In the genomic region with DNA sequence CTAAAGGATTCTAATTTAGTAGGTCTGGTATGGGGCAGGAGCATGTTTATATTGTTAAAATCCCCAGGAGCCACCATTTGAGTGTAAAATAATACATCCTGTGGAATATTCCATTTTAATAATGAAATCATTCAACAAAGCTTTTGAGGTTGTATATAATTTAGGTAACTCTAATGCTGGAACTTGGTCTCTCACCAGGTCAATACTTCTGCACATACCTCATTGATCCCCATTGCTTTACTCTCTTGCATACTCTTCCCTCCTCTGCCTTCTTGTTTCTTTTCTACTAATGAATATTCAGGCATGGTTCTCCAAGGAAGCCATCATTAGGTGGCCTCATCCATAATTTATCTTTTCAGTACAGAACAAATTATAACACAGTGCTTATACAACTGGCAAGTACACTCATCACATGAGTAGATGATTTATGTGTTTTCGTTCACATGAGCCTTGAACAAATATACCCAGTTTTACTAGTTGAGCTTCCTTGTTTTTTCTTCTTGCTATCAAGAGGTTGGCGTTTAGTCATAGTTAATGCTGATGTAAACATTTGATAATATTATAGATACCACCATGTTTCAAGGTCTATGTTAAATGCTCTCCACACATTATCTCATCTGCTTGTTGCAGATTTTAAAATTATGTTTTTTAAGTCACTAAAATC, we compare ENCODE assay signal across 22 cellular contexts. TPM values are rescaled to one million over a fixed set of nuclear protein-coding genes. Genes with fewer than 3 reads are reported as not detected.
A peak's percentile ranks its signal among the peaks of the same experiment; 100 is the strongest.
DNase-seq lines count a peak whose midpoint lies in the region; ATAC-seq and TF ChIP-seq lines count a peak whose summit lies in the region.
"Had no signal": no experiment of that assay in that cellular context is flagged by ENCODE, and none has a peak within 500 bp of the region (broad histone marks: within the 10 kb centered on the region; RNA-seq: fewer than 3 reads in every experiment).

No MANE protein-coding gene starts in this region.

- H3K9me2 ChIP-seq in PC-9 (ENCODE audit: insufficient read depth) (no peaks in the 10 kb centered on the region), hepatocyte (replicated peaks; ENCODE audit: insufficient read depth) (no peaks in the 10 kb centered on the region)

- peaks cover 27% of the 10 kb centered on the region for H3K4me1 ChIP-seq in PC-9 (replicated peaks; ENCODE audit: insufficient read depth)
- H3K4me1 ChIP-seq in hepatocyte (ENCODE audit: insufficient read depth): peaks cover 6% of the 10 kb centered on the region
- H3K4me1 ChIP-seq: left ventricle myocardium inferior had no signal

- no peaks in the 10 kb centered on the region for H3K36me3 ChIP-seq in PC-9 (ENCODE audit: low read depth)
- H3K36me3 ChIP-seq in hepatocyte (replicated peaks; ENCODE audit: insufficient read depth, low read depth): no peaks in the 10 kb centered on the region
- H3K36me3 ChIP-seq: left ventricle myocardium inferior had no signal

- H3K4me3 ChIP-seq in PC-9 (no peak overlapping the region), hepatocyte (no peak overlapping the region)
- H3K4me3 ChIP-seq: left ventricle myocardium inferior had no signal

- peaks cover 10% of the 10 kb centered on the region; the same call in 1 of the 2 replicates for H3F3A ChIP-seq in PC-9 (ENCODE audit: insufficient read depth, low read depth)

- H3K79me2 ChIP-seq in PC-9 (ENCODE audit: low read depth): peaks cover 83% of the 10 kb centered on the region
- peaks cover 63% of the 10 kb centered on the region for H3K79me2 ChIP-seq in hepatocyte

- H3K27ac ChIP-seq in PC-9 (peak overlapping the region; percentile 15; the same call in 1 of the 2 replicates), hepatocyte (peak overlapping the region; percentile 77)
- H3K27ac ChIP-seq: HL-60, KMS-11, left ventricle myocardium inferior had no signal

- POLR2A ChIA-PET in PC-9 (lab: Charles Lee; ENCODE audit: unreplicated experiment): interaction anchor here (0.6 kb wide), 1 partner anchor 138 kb away, joined by 3 read pairs; no protein-coding TSS in a partner anchor

- ATAC-seq in GM21576 (IDR thresholded peaks at IDR 0.05; ENCODE audit: unreplicated experiment): no peak
- ATAC-seq: activated CD4-positive, alpha-beta T cell treated with anti-CD3 and anti-CD28 coated beads for 36 hours; activated CD8-positive, alpha-beta memory T cell treated with anti-CD3 and anti-CD28 coated beads, Interleukin-2, amount 10 ng/mL, durations not matched to agents 7 days and 5 days; sciatic nerve had no signal

- H3K4me2 ChIP-seq in PC-9: peak overlapping the region; percentile 20; the same call in 1 of the 2 replicates
- peak overlapping the region; percentile 65 for H3K4me2 ChIP-seq in hepatocyte
- H3K4me2 ChIP-seq: KMS-11 had no signal

- H3K9me3 ChIP-seq in PC-9 (ENCODE audit: insufficient read depth, low read depth): no peaks in the 10 kb centered on the region; the same call in 1 of the 2 replicates
- H3K9me3 ChIP-seq in hepatocyte (ENCODE audit: low read depth): no peaks in the 10 kb centered on the region
- H3K9me3 ChIP-seq: left ventricle myocardium inferior had no signal

- H3K27me3 ChIP-seq in PC-9 (ENCODE audit: insufficient read depth, low read depth) (no peaks in the 10 kb centered on the region), hepatocyte (no peaks in the 10 kb centered on the region)

- peak; percentile 20 for DNase-seq in COR-L47 (lab: John Stamatoyannopoulos, UW)
- peak; percentile 55 for DNase-seq in HT-29 (ENCODE audit: low spot score)
- DNase-seq in PC-9: peak in 1 of 2 experiments; percentile 95
- DNase-seq in hepatocyte (ENCODE audit: low spot score): peak; percentile 39
- no peak for DNase-seq in iPS-NIHi11 (ENCODE audit: low spot score)
- no peak for DNase-seq in NCI-H2227 (lab: John Stamatoyannopoulos, UW; ENCODE audit: unreplicated experiment)
- no peak for DNase-seq in activated naive CD4-positive, alpha-beta T cell (lab: John Stamatoyannopoulos, UW)
- DNase-seq: activated CD4-positive, alpha-beta T cell treated with anti-CD3 and anti-CD28 coated beads for 36 hours; activated CD8-positive, alpha-beta memory T cell treated with anti-CD3 and anti-CD28 coated beads, Interleukin-2, amount 10 ng/mL, durations not matched to agents 7 days and 5 days; activated effector memory CD4-positive, alpha-beta T cell treated with anti-CD3 and anti-CD28 coated beads, Interleukin-2, amount 50 U/mL, for 16 hours; amygdala; CD4-positive, CD25-positive, alpha-beta regulatory T cell; endodermal cell; foreskin melanocyte; left ventricle myocardium inferior; NCI-H1436; NCI-H446; stimulated activated CD4-positive, alpha-beta T cell treated with anti-CD3 and anti-CD28 coated beads, Interleukin-1b, Interleukin-23, amount 100 ng/mL, for 48 hours had no signal

- H4K20me1 ChIP-seq in PC-9 (ENCODE audit: insufficient read depth) (peaks cover 19% of the 10 kb centered on the region), hepatocyte (ENCODE audit: insufficient read depth, poor library complexity, severe bottlenecking) (no peaks in the 10 kb centered on the region)

- 35% methylated on average over 2 of the region's 2 CpGs for WGBS in hepatocyte (ENCODE audit: low lambda C conversion rate, missing lambda C conversion rate)

- TF ChIP-seq CTCF in PC-9 (conservative IDR thresholded peaks at IDR 0.05) (no peak), hepatocyte (IDR thresholded peaks at IDR 0.05; ENCODE audit: poor library complexity) (no peak)

- CTCF ChIA-PET in PC-9 (lab: Charles Lee): interaction anchor here (0.5 to 0.6 kb wide), 2 partner anchors 123 to 516 kb away, joined by 3 read pairs; no protein-coding TSS in a partner anchor

- intact Hi-C loops in PC-9 (cut with micrococcal nuclease; ENCODE audit: unreplicated experiment): no loop called here

- no peak overlapping the region for H2AFZ ChIP-seq in PC-9
- no peak overlapping the region for H2AFZ ChIP-seq in hepatocyte

- BruUV-seq in PC-9 (replicated peaks; lab: Mats Ljungman, UMichigan): no TSS peak

RNA-seq across cellular contexts. Expression of gene PALS2, which starts 7.2 kb away (rescaled TPM):
- total RNA-seq in HT-29 (2014; rRNA removed; shearing (Covaris generic)): 4.4 and 5.3 TPM in 2 replicates
- total RNA-seq in PC-9 (2021) (35.8 and 42.4 TPM in 2 replicates), hepatocyte (74.9 and 84.5 TPM in 2 replicates)
- polyA plus RNA-seq in hepatocyte: 37.6 and 43.9 TPM in 2 replicates

Comparison
In these comparisons a context has a peak if more than half of its experiments do, and no peak if none do; other contexts are left out.
1. DNase-seq: peak in COR-L47 (single experiment), HT-29 (single experiment) and hepatocyte (single experiment); none in iPS-NIHi11 (single experiment), NCI-H2227 (single experiment) and activated naive CD4-positive, alpha-beta T cell (0 of 4).